In genomic region chr4:47598320-47598719, GRCh38 we compare ENCODE assay signal across 14 cellular contexts.
DNase-seq lines count a peak whose midpoint lies in the region; FAIRE-seq and TF ChIP-seq lines count a peak whose summit lies in the region.
"Had no signal": no experiment of that assay in that cellular context is flagged by ENCODE, and none has a peak within 500 bp of the region (broad histone marks: within the 10 kb centered on the region; RNA-seq: fewer than 3 reads in every experiment).

No MANE protein-coding gene starts in this region.

- H3K4me3 ChIP-seq in bronchial epithelial cell (ENCODE audit: low read depth, low read length) (no peak overlapping the region), esophagus squamous epithelium (no peak overlapping the region)
- H3K4me3 ChIP-seq: GM23338, K562 had no signal

- no peaks in the 10 kb centered on the region for H3K9me3 ChIP-seq in esophagus squamous epithelium

- TF ChIP-seq CTCF in bronchial epithelial cell (IDR thresholded peaks at IDR 0.05; ENCODE audit: insufficient read depth, low read length, severe bottlenecking) (no peak), esophagus squamous epithelium (IDR thresholded peaks at IDR 0.05) (no peak)

- intact Hi-C loops in esophagus squamous epithelium (cut with DNase I) = no loop called here

- H3K27me3 ChIP-seq in bronchial epithelial cell (ENCODE audit: control insufficient read depth, insufficient read depth, low read length) (no peaks in the 10 kb centered on the region), esophagus squamous epithelium (no peaks in the 10 kb centered on the region)

- no peak for TF ChIP-seq POLR2A in esophagus squamous epithelium (IDR thresholded peaks at IDR 0.05)

- H3K27ac ChIP-seq in esophagus squamous epithelium = no peak overlapping the region

- DNase-seq in G401 (ENCODE audit: low spot score) = peak; percentile 6
- DNase-seq in M059J (ENCODE audit: low read depth) = peak; percentile 2
- DNase-seq in bronchial epithelial cell (ENCODE audit: low read depth) = peak; percentile 50
- peak; percentile 24 for DNase-seq in iris pigment epithelial cell (ENCODE audit: low read depth)
- DNase-seq in esophagus squamous epithelium (lab: John Stamatoyannopoulos, UW) = no peak
- no peak for DNase-seq in AG08396 (ENCODE audit: low spot score)
- DNase-seq in central memory CD4-positive, alpha-beta T cell = no peak
- DNase-seq: CD4-positive, alpha-beta T cell; NCI-H146; NCI-H2081; NCI-H526 treated with DMSO at 0.1 percent for 48 hours; NK-92 treated with Interleukin-12 subunit alpha and Interleukin-12 subunit beta, amount 100 ng/mL, for 24 hours had no signal

- in situ Hi-C loops in G401 (cut with HindIII; ENCODE audit: low sequenced_read_pairs) = no loop called here

- no peak for FAIRE-seq in bronchial epithelial cell (lab: Jason Lieb, UNC)
- FAIRE-seq: K562 had no signal

- 25 to 60% methylated on average over 1 of the region's 1 CpG for whole genome bisulfite sequencing in esophagus squamous epithelium, 2 donors

- H3K36me3 ChIP-seq in bronchial epithelial cell (ENCODE audit: control insufficient read depth, insufficient read depth, low read length) = no peaks in the 10 kb centered on the region
- H3K36me3 ChIP-seq in esophagus squamous epithelium = peaks cover 0 to 31% (median 0%) of the 10 kb centered on the region in 3 donors

- H3K4me1 ChIP-seq in esophagus squamous epithelium = no peaks in the 10 kb centered on the region

Comparison
In these comparisons a context has a peak if more than half of its experiments do, and no peak if none do; other contexts are left out.
1. DNase-seq: peak in G401 (single experiment), M059J (single experiment), bronchial epithelial cell (single experiment) and iris pigment epithelial cell (single experiment); none in esophagus squamous epithelium (single experiment), AG08396 (single experiment) and central memory CD4-positive, alpha-beta T cell (single experiment).